ENCODE assay signal across 18 cellular contexts in the genomic region with DNA sequence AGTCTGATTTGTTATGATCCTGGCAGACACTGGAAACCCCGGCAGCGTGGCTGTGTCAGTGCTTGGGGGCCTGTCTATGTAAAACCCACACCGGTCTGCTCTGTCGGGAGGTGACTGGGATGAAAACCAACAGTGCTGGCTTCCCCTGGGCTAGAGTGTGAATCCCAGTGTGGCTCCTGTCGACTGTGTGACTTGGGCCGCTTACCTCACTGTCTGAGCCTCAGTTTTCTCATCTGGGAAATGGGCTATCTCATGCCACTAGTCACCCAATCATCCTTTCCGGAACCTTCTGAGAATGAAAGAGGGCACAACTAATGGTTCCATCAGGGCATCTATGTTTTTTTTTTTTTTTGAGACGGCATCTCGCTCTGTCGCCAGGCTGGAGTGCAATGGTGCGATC.
DNase-seq lines count a peak whose midpoint lies in the region; ATAC-seq and TF ChIP-seq lines count a peak whose summit lies in the region.
"Had no signal": no experiment of that assay in that cellular context is flagged by ENCODE, and none has a peak within 500 bp of the region (broad histone marks: within the 10 kb centered on the region; RNA-seq: fewer than 3 reads in every experiment).

No MANE protein-coding gene starts in this region.

- peaks cover 97% of the 10 kb centered on the region for H3K27me3 ChIP-seq in left ventricle myocardium inferior (ENCODE audit: low read depth)
- H3K27me3 ChIP-seq in fibroblast of lung (ENCODE audit: control insufficient read depth, insufficient read depth, low read length) = no peaks in the 10 kb centered on the region
- peaks cover 6% of the 10 kb centered on the region for H3K27me3 ChIP-seq in neural progenitor cell
- peaks cover 22% of the 10 kb centered on the region for H3K27me3 ChIP-seq in transverse colon

- H3K27ac ChIP-seq in left ventricle myocardium inferior (replicated peaks) (peak overlapping the region; percentile 81), fibroblast of lung (ENCODE audit: insufficient read depth, low read length) (peak overlapping the region; percentile 8), neural progenitor cell (no peak overlapping the region), transverse colon (peak overlapping the region in 3 of 4 donors; percentile 4 to 33 (median 12))
- H3K27ac ChIP-seq: HL-60 had no signal

- no peak overlapping the region for H3K27ac Mint-ChIP-seq in neural progenitor cell
- H3K27ac Mint-ChIP-seq: CD4-positive, CD25-positive, alpha-beta regulatory T cell had no signal

- no peak overlapping the region for H3K9ac ChIP-seq in fibroblast of lung (ENCODE audit: insufficient read depth, low read length)
- H3K9ac ChIP-seq in neural progenitor cell = no peak overlapping the region

- H3K79me2 ChIP-seq in fibroblast of lung (ENCODE audit: control insufficient read depth, insufficient read depth, low read length) (no peaks in the 10 kb centered on the region), neural progenitor cell (ENCODE audit: low read depth) (no peaks in the 10 kb centered on the region)

- H3K36me3 Mint-ChIP-seq in neural progenitor cell = no peaks in the 10 kb centered on the region
- H3K36me3 Mint-ChIP-seq: CD4-positive, CD25-positive, alpha-beta regulatory T cell had no signal

- WGBS in transverse colon (ENCODE audit: low coverage in 1 of 2), 2 donors = 78 to 87% methylated on average over 5 to 11 of the region's 11 CpGs

- no peak overlapping the region for H3K4me3 Mint-ChIP-seq in neural progenitor cell
- H3K4me3 Mint-ChIP-seq: CD4-positive, CD25-positive, alpha-beta regulatory T cell had no signal

- H3K27me3 Mint-ChIP-seq in neural progenitor cell (ENCODE audit: insufficient read depth, low read depth) = peaks cover 22% of the 10 kb centered on the region

- peaks cover 3% of the 10 kb centered on the region for H3K9me3 Mint-ChIP-seq in neural progenitor cell

- H3K9me3 ChIP-seq in left ventricle myocardium inferior (replicated peaks) (no peaks in the 10 kb centered on the region), fibroblast of lung (ENCODE audit: control insufficient read depth, insufficient read depth, low read depth, low read length) (no peaks in the 10 kb centered on the region), neural progenitor cell (ENCODE audit: low read depth) (no peaks in the 10 kb centered on the region), transverse colon (no peaks in the 10 kb centered on the region)
- H3K9me3 ChIP-seq: BE2C had no signal

- H3K4me1 Mint-ChIP-seq in neural progenitor cell = peaks cover 38% of the 10 kb centered on the region

- H3K4me3 ChIP-seq in left ventricle myocardium inferior (no peak overlapping the region), fibroblast of lung (replicated peaks in 1 of 4; ENCODE audit: control extremely low read depth in 1 of 4, insufficient read depth in 1 of 4, low read depth in 3 of 4, low read length in 4 of 4) (no peak overlapping the region), neural progenitor cell (no peak overlapping the region), transverse colon (no peak overlapping the region)

- H3K36me3 ChIP-seq in left ventricle myocardium inferior = no peaks in the 10 kb centered on the region
- no peaks in the 10 kb centered on the region for H3K36me3 ChIP-seq in fibroblast of lung (ENCODE audit: control insufficient read depth, insufficient read depth, low read length)
- no peaks in the 10 kb centered on the region for H3K36me3 ChIP-seq in neural progenitor cell
- H3K36me3 ChIP-seq in transverse colon = no peaks in the 10 kb centered on the region
- H3K36me3 ChIP-seq: BE2C had no signal

- DNase-seq in left ventricle myocardium inferior = no peak
- DNase-seq in cardiac septum (ENCODE audit: low spot score) = no peak
- DNase-seq in fibroblast of lung (ENCODE audit: low read depth in 2 of 2) = no peak
- no peak for DNase-seq in neural progenitor cell (ENCODE audit: low spot score)
- DNase-seq in transverse colon = no peak
- no peak for DNase-seq in NCI-H2107 treated with DMSO at 0.1 percent for 48 hours (lab: John Stamatoyannopoulos, UW; ENCODE audit: unreplicated experiment)
- no peak for DNase-seq in NCI-H1694 (lab: John Stamatoyannopoulos, UW)
- DNase-seq: BE2C; CD4-positive, CD25-positive, alpha-beta regulatory T cell; COR-L47; DMS 273 treated with DMSO at 0.1 percent for 48 hours; DND-41; H7; NCI-H1105; NCI-H510A; NCI-H774 had no signal

- H2AFZ ChIP-seq in fibroblast of lung (ENCODE audit: low read length) (peak overlapping the region; percentile 72), neural progenitor cell (replicated peaks) (peak overlapping the region; percentile 79)

- H3F3A ChIP-seq in neural progenitor cell (ENCODE audit: low read depth) = peaks cover 16% of the 10 kb centered on the region

- no peak for TF ChIP-seq EP300 in transverse colon (IDR thresholded peaks at IDR 0.05; ENCODE audit: low read depth)

- TF ChIP-seq CTCF in left ventricle myocardium inferior (IDR thresholded peaks at IDR 0.05; ENCODE audit: borderline replicate concordance) = no peak
- TF ChIP-seq CTCF in fibroblast of lung (conservative IDR thresholded peaks at IDR 0.05 in 1 of 2, IDR thresholded peaks at IDR 0.05 in 1 of 2; ENCODE audit: low read depth in 1 of 2, low read length in 2 of 2) = no peak
- no peak for TF ChIP-seq CTCF in neural progenitor cell (IDR thresholded peaks at IDR 0.05)
- no peak for TF ChIP-seq CTCF in transverse colon (IDR thresholded peaks at IDR 0.05)

- H3K4me2 ChIP-seq in fibroblast of lung (ENCODE audit: extremely low read depth, insufficient read depth, low read length) (peak overlapping the region; percentile 51), neural progenitor cell (no peak overlapping the region)

- H3K4me1 ChIP-seq in left ventricle myocardium inferior (peaks cover 24% of the 10 kb centered on the region), fibroblast of lung (ENCODE audit: control insufficient read depth, extremely low read depth, insufficient read depth, low read length) (peaks cover 39% of the 10 kb centered on the region), neural progenitor cell (peaks cover 31% of the 10 kb centered on the region), transverse colon (peaks cover 0 to 8% (median 0%) of the 10 kb centered on the region in 4 donors)
- H3K4me1 ChIP-seq: BE2C had no signal

- no peak for ATAC-seq in HG03045 (IDR thresholded peaks at IDR 0.05; ENCODE audit: unreplicated experiment)

- intact Hi-C loops in left ventricle myocardium inferior (cut with micrococcal nuclease) (no loop called here), cardiac septum (cut with DNase I) (loop anchor here (5.0 kb wide), 1 partner anchor 81 kb away; no protein-coding TSS in a partner anchor), transverse colon (cut with DNase I; ENCODE audit: low total_unique reads) (no loop called here)

- H4K20me1 ChIP-seq in fibroblast of lung (ENCODE audit: control insufficient read depth, extremely low read depth, insufficient read depth, low read length) (no peaks in the 10 kb centered on the region), neural progenitor cell (ENCODE audit: low read depth) (no peaks in the 10 kb centered on the region)

- TF ChIP-seq POLR2A in transverse colon (IDR thresholded peaks at IDR 0.05) = no peak

- in situ Hi-C loops in transverse colon (cut with MboI; ENCODE audit: low pct_ligation_motif_present in 1 of 4, low pct_unique_long_range_greater_than_20kb in 1 of 4, low sequenced_read_pairs in 3 of 4) = no loop called here
